In the genomic region with DNA sequence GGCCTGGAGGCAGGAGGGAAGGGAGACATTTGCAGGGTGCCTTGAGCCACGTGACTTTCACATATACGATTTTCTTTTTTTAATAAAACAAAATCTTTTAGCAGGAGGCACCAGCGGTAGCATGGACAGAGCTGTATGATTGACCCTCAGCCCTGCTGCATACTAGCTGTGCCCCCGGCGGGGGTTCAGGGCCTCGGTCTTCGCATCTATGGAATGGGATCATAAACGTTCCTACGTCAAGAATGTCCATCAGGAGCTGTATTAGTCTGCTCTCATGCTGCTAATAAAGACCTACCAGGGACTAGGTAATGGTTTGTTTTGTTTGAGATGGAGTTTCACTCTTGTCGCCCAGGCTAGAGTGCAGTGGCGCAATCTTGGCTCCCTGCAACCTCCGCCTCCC, we compare ENCODE assay signal across 24 cellular contexts. TPM values are rescaled to one million over a fixed set of nuclear protein-coding genes. Genes with fewer than 3 reads are reported as not detected.
A peak's percentile ranks its signal among the peaks of the same experiment; 100 is the strongest.
DNase-seq lines count a peak whose midpoint lies in the region; ATAC-seq, FAIRE-seq and TF ChIP-seq lines count a peak whose summit lies in the region.
"Had no signal": no experiment of that assay in that cellular context is flagged by ENCODE, and none has a peak within 500 bp of the region (broad histone marks: within the 10 kb centered on the region; RNA-seq: fewer than 3 reads in every experiment).

No MANE protein-coding gene starts in this region.

- H3K79me2 ChIP-seq in K562 (ENCODE audit: control insufficient read depth, insufficient read depth, low read length): no peaks in the 10 kb centered on the region

- no peak for TF ChIP-seq CTCF in IMR-90 (conservative IDR thresholded peaks at IDR 0.05; ENCODE audit: low read depth, low read length)
- TF ChIP-seq CTCF in K562 (IDR thresholded peaks at IDR 0.05 in 2 of 3, conservative IDR thresholded peaks at IDR 0.05 in 1 of 3; ENCODE audit: insufficient read depth in 2 of 3, low read depth in 1 of 3, low read length in 3 of 3): no peak

- no peak overlapping the region for H3K4me2 ChIP-seq in IMR-90 (ENCODE audit: low read depth, low read length)
- no peak overlapping the region for H3K4me2 ChIP-seq in K562 (ENCODE audit: insufficient read depth, low read length)
- H3K4me2 ChIP-seq in neuronal stem cell (ENCODE audit: insufficient read depth, low read length, poor library complexity, severe bottlenecking): no peak overlapping the region

- in situ Hi-C loops in IMR-90 (cut with MboI; ENCODE audit: low sequenced_read_pairs) (no loop called here), K562 (cut with MboI) (no loop called here)

- H4K91ac ChIP-seq in IMR-90 (ENCODE audit: insufficient read depth, low read depth, low read length) (no peak overlapping the region), neuronal stem cell (ENCODE audit: low read depth, low read length, poor library complexity) (no peak overlapping the region)

- H4K20me1 ChIP-seq in IMR-90 (ENCODE audit: insufficient read depth, low read length): no peaks in the 10 kb centered on the region
- H4K20me1 ChIP-seq in K562 (replicated peaks; ENCODE audit: control insufficient read depth, insufficient read depth, low read length): no peaks in the 10 kb centered on the region
- H4K20me1 ChIP-seq: BLaER1 had no signal

- H3K9me1 ChIP-seq in IMR-90 (ENCODE audit: insufficient read depth, low read length) (no peaks in the 10 kb centered on the region), K562 (ENCODE audit: control insufficient read depth, insufficient read depth, low read length) (no peaks in the 10 kb centered on the region)

- no peak for TF ChIP-seq RAD21 in IMR-90 (IDR thresholded peaks at IDR 0.05; ENCODE audit: low read length)
- TF ChIP-seq RAD21 in K562 (CRISPR knock-in tag; conservative IDR thresholded peaks at IDR 0.05 in 1 of 2, IDR thresholded peaks at IDR 0.05 in 1 of 2): no peak

- no peak for TF ChIP-seq EP300 in K562 (IDR thresholded peaks at IDR 0.05; ENCODE audit: low read length)

- no peak overlapping the region for H3K14ac ChIP-seq in IMR-90 (replicated peaks; ENCODE audit: low read depth, low read length)
- no peak overlapping the region for H3K14ac ChIP-seq in neuronal stem cell (ENCODE audit: low read length)

- no peak overlapping the region for H2BK120ac ChIP-seq in IMR-90 (ENCODE audit: low read depth, low read length)
- no peak overlapping the region for H2BK120ac ChIP-seq in neuronal stem cell (ENCODE audit: low read depth, low read length)

- H4K5ac ChIP-seq in IMR-90 (ENCODE audit: low read depth, low read length): no peak overlapping the region

- H3K4me3 Mint-ChIP-seq in CD8-positive, alpha-beta memory T cell: no peak overlapping the region
- H3K4me3 Mint-ChIP-seq: CD14-positive monocyte; CD4-positive, alpha-beta memory T cell had no signal

- H3K27me3 ChIP-seq in IMR-90 (ENCODE audit: control insufficient read depth, insufficient read depth, low read length): peaks cover 40% of the 10 kb centered on the region
- peaks cover 10 to 30% of the 10 kb centered on the region in 2 experiments; a peak in 4 of 5 replicates for H3K27me3 ChIP-seq in K562 (ENCODE audit: control insufficient read depth in 2 of 2, insufficient read depth in 2 of 2, low read length in 2 of 2)
- no peaks in the 10 kb centered on the region for H3K27me3 ChIP-seq in neuronal stem cell (ENCODE audit: control insufficient read depth in 3 of 3, insufficient read depth in 3 of 3, low read depth in 1 of 3, low read length in 3 of 3)
- H3K27me3 ChIP-seq in CD8-positive, alpha-beta memory T cell (ENCODE audit: insufficient read depth, low read length, poor library complexity, severe bottlenecking): no peaks in the 10 kb centered on the region
- H3K27me3 ChIP-seq: BE2C, BLaER1 had no signal

- dilution Hi-C loops in IMR-90 (cut with HindIII; ENCODE audit: low sequenced_read_pairs, unreplicated experiment): no loop called here

- no peak overlapping the region for H3K56ac ChIP-seq in IMR-90 (ENCODE audit: extremely low read depth, insufficient read depth, low read length)

- no peak overlapping the region for H2AFZ ChIP-seq in IMR-90 (replicated peaks; ENCODE audit: low read length, poor library complexity)
- H2AFZ ChIP-seq in K562 (ENCODE audit: low read depth, low read length): no peak overlapping the region
- H2AFZ ChIP-seq in neuronal stem cell (ENCODE audit: low read length): no peak overlapping the region

- H3K36me3 Mint-ChIP-seq in CD8-positive, alpha-beta memory T cell: no peaks in the 10 kb centered on the region
- H3K36me3 Mint-ChIP-seq: CD14-positive monocyte; CD4-positive, alpha-beta memory T cell; CD4-positive, CD25-positive, alpha-beta regulatory T cell had no signal

- H3K79me1 ChIP-seq in IMR-90 (ENCODE audit: low read depth in 1 of 2, low read length in 2 of 2) (no peaks in the 10 kb centered on the region), neuronal stem cell (ENCODE audit: low read depth, low read length) (no peaks in the 10 kb centered on the region)

- no peak overlapping the region for H3K27ac ChIP-seq in IMR-90 (ENCODE audit: insufficient read depth, low read length)
- H3K27ac ChIP-seq in K562 (ENCODE audit: extremely low read depth, low read depth, low read length): no peak overlapping the region
- no peak overlapping the region for H3K27ac ChIP-seq in neuronal stem cell (replicated peaks; ENCODE audit: low read length)
- H3K27ac ChIP-seq in CD8-positive, alpha-beta memory T cell (ENCODE audit: low read depth, low read length): no peak overlapping the region
- H3K27ac ChIP-seq: BLaER1 had no signal

- no peak overlapping the region for H3K18ac ChIP-seq in IMR-90 (ENCODE audit: low read depth, low read length)
- H3K18ac ChIP-seq in neuronal stem cell (ENCODE audit: low read length): no peak overlapping the region

- H3K9ac ChIP-seq in IMR-90 (ENCODE audit: low read depth, low read length) (no peak overlapping the region), K562 (ENCODE audit: insufficient read depth in 1 of 2, low read depth in 2 of 2, low read length in 2 of 2) (no peak overlapping the region), neuronal stem cell (ENCODE audit: low read depth, low read length, poor library complexity) (no peak overlapping the region)
- H3K9ac ChIP-seq: BLaER1 had no signal

- H2BK15ac ChIP-seq in IMR-90 (ENCODE audit: low read depth, low read length) (no peak overlapping the region), neuronal stem cell (ENCODE audit: low read length) (no peak overlapping the region)

- H3K9me3 ChIP-seq in IMR-90 (ENCODE audit: control insufficient read depth, insufficient read depth, low read length) (no peaks in the 10 kb centered on the region), K562 (replicated peaks; ENCODE audit: control insufficient read depth, insufficient read depth, low read depth, low read length) (no peaks in the 10 kb centered on the region), neuronal stem cell (replicated peaks in 1 of 2; ENCODE audit: control insufficient read depth in 2 of 2, insufficient read depth in 1 of 2, low read depth in 1 of 2, low read length in 2 of 2) (peaks cover 5 to 19% of the 10 kb centered on the region in 2 donors)
- no peaks in the 10 kb centered on the region for H3K9me3 ChIP-seq in CD8-positive, alpha-beta memory T cell (ENCODE audit: low read length)
- H3K9me3 ChIP-seq: BE2C had no signal

- H4K8ac ChIP-seq in IMR-90 (ENCODE audit: low read depth in 2 of 2, low read length in 2 of 2) (no peak overlapping the region), neuronal stem cell (ENCODE audit: low read depth, low read length) (no peak overlapping the region)

- WGBS in IMR-90 (ENCODE audit: extremely low coverage in 2 of 2, insufficient read length in 1 of 2), 2 experiments: 77% methylated on average over 6 of the region's 12 CpGs; no CpG with 5 or more reads in 1 of the 2 experiments
- WGBS in K562 (ENCODE audit: insufficient coverage, low coverage, missing lambda C conversion rate): 57% methylated on average over 12 of the region's 12 CpGs
- no CpG with 5 or more reads among the region's 12 CpGs for WGBS in neuronal stem cell (ENCODE audit: extremely low coverage in 2 of 2, insufficient read length in 2 of 2, insufficient replicate concordance in 1 of 2), 2 donors

- no peaks in the 10 kb centered on the region for H3K36me3 ChIP-seq in IMR-90 (ENCODE audit: control insufficient read depth, insufficient read depth, low read length)
- H3K36me3 ChIP-seq in K562 (ENCODE audit: control insufficient read depth, insufficient read depth, low read length): no peaks in the 10 kb centered on the region
- no peaks in the 10 kb centered on the region for H3K36me3 ChIP-seq in neuronal stem cell (replicated peaks in 1 of 2; ENCODE audit: control insufficient read depth in 2 of 2, insufficient read depth in 2 of 2, low read length in 2 of 2)
- H3K36me3 ChIP-seq in CD8-positive, alpha-beta memory T cell (ENCODE audit: insufficient read depth, low read length): no peaks in the 10 kb centered on the region
- H3K36me3 ChIP-seq: BE2C, BLaER1 had no signal

- no peak for ATAC-seq in IMR-90 (ENCODE audit: low read depth)
- ATAC-seq in K562: no peak

- H3K4me1 Mint-ChIP-seq in CD8-positive, alpha-beta memory T cell: peaks cover 9 to 10% (median 9%) of the 10 kb centered on the region in 3 donors

- TF ChIP-seq POLR2A in IMR-90 (IDR thresholded peaks at IDR 0.05; ENCODE audit: low read depth, low read length) (no peak), K562 (conservative IDR thresholded peaks at IDR 0.05) (no peak), erythroblast (IDR thresholded peaks at IDR 0.05; ENCODE audit: low read length) (no peak)

- H3K4ac ChIP-seq in IMR-90 (ENCODE audit: low read depth, low read length) (no peak overlapping the region), neuronal stem cell (ENCODE audit: low read length) (no peak overlapping the region)

- H2AK5ac ChIP-seq in IMR-90 (ENCODE audit: low read depth, low read length): no peak overlapping the region
- H2AK5ac ChIP-seq in neuronal stem cell (ENCODE audit: low read depth, low read length): peak overlapping the region; percentile 24

- peak overlapping the region; percentile 42 for H2AK9ac ChIP-seq in IMR-90 (replicated peaks; ENCODE audit: low read depth, low read length, poor library complexity)

- no peak overlapping the region for H2BK12ac ChIP-seq in neuronal stem cell (ENCODE audit: low read length)

- H3K23ac ChIP-seq in IMR-90 (ENCODE audit: low read depth, low read length) (no peak overlapping the region), neuronal stem cell (ENCODE audit: low read depth, low read length, poor library complexity) (no peak overlapping the region)

- H2BK20ac ChIP-seq in IMR-90 (ENCODE audit: low read depth, low read length): no peak overlapping the region

- intact Hi-C loops in IMR-90 (cut with micrococcal nuclease) (no loop called here), K562 (cut with micrococcal nuclease) (loop anchor here (2.0 kb wide), 1 partner anchor 27 kb away; the partner anchor contains the start of gene SLC38A8)

- peaks cover 3 to 14% of the 10 kb centered on the region in 2 donors for H3K27me3 Mint-ChIP-seq in CD8-positive, alpha-beta memory T cell

- H3K27ac Mint-ChIP-seq in CD8-positive, alpha-beta memory T cell: no peak overlapping the region
- H3K27ac Mint-ChIP-seq: CD4-positive, CD25-positive, alpha-beta regulatory T cell had no signal

- POLR2A ChIA-PET in IMR-90 (lab: Charles Lee; ENCODE audit: unreplicated experiment): no interaction called here
- POLR2A ChIA-PET in K562 (lab: Yijun Ruan, JAX): interaction anchor here (1.0 to 1.1 kb wide), 2 partner anchors 25 to 31 kb away, joined by 3 to 4 read pairs; no protein-coding TSS in a partner anchor
- POLR2A ChIA-PET in CD8-positive, alpha-beta memory T cell (lab: Charles Lee): no interaction called here

- BruUV-seq in IMR-90 (replicated peaks; lab: Mats Ljungman, UMichigan) (no TSS peak), K562 (replicated peaks; lab: Mats Ljungman, UMichigan) (no TSS peak)

- DNase-seq in IMR-90: no peak
- DNase-seq in K562 (ENCODE audit: extremely low read depth in 1 of 4, low spot score in 3 of 4): no peak
- no peak for DNase-seq in neuronal stem cell (ENCODE audit: low spot score)
- DNase-seq in CD8-positive, alpha-beta memory T cell: no peak
- DNase-seq in erythroblast (lab: John Stamatoyannopoulos, UW): no peak
- DNase-seq: 8988T; ACHN; BE2C; C1 segment of cervical spinal cord; Caco-2; Calu3; CD4-positive, alpha-beta memory T cell; CD4-positive, CD25-positive, alpha-beta regulatory T cell; DMS79 treated with DMSO at 0.1 percent for 48 hours; GF-D8 had no signal

- no peak for FAIRE-seq in K562 (lab: Jason Lieb, UNC)
- FAIRE-seq: A204.1, D721Med, G401.6, GM12891, GM19239 had no signal

- H3K4me1 ChIP-seq in IMR-90 (ENCODE audit: control insufficient read depth, insufficient read depth, low read length): no peaks in the 10 kb centered on the region
- H3K4me1 ChIP-seq in K562 (replicated peaks in 1 of 2; ENCODE audit: control insufficient read depth in 2 of 2, insufficient read depth in 2 of 2, low read length in 2 of 2): peaks cover 10 to 19% of the 10 kb centered on the region in 2 experiments; a peak in 4 of 5 replicates
- peaks cover 0 to 2% of the 10 kb centered on the region in 2 donors for H3K4me1 ChIP-seq in neuronal stem cell (ENCODE audit: control insufficient read depth in 2 of 2, insufficient read depth in 1 of 2, low read depth in 1 of 2, low read length in 2 of 2)
- no peaks in the 10 kb centered on the region for H3K4me1 ChIP-seq in CD8-positive, alpha-beta memory T cell (ENCODE audit: insufficient read depth, low read length)
- H3K4me1 ChIP-seq: BE2C, Caco-2 had no signal

- H3K4me3 ChIP-seq in IMR-90 (ENCODE audit: insufficient read depth, low read depth, low read length) (no peak overlapping the region), K562 (no peak overlapping the region), neuronal stem cell (ENCODE audit: low read length in 2 of 2) (no peak overlapping the region)
- no peak overlapping the region for H3K4me3 ChIP-seq in CD8-positive, alpha-beta memory T cell (ENCODE audit: low read length)
- H3K4me3 ChIP-seq: BLaER1 had no signal

- H2BK5ac ChIP-seq in IMR-90 (ENCODE audit: low read depth, low read length, poor library complexity, severe bottlenecking): no peak overlapping the region
- H2BK5ac ChIP-seq in neuronal stem cell (ENCODE audit: low read length): no peak overlapping the region

- H3K9me3 Mint-ChIP-seq in CD8-positive, alpha-beta memory T cell: peaks cover 0 to 6% (median 4%) of the 10 kb centered on the region in 5 donors

- CTCF ChIA-PET in IMR-90 (lab: Yijun Ruan, JAX) (no interaction called here), K562 (lab: Yijun Ruan, JAX; ENCODE audit: low intra/inter-chr PET ratio) (no interaction called here)
- CTCF ChIA-PET in CD8-positive, alpha-beta memory T cell (lab: Charles Lee): no interaction called here

RNA-seq across cellular contexts. Expression of gene SLC38A8, which starts 27.2 kb away (rescaled TPM):
- total RNA-seq in IMR-90 (2012; rRNA removed) (not detected in 2 replicates), K562 (2014; rRNA removed) (not detected in 2 replicates), K562 (2014; rRNA removed; fragmentation: Illumina TruSeq; extraction: Trizol) (not detected in 2 replicates), K562 (2015; rRNA removed; fragmentation: Illumina TruSeq; extraction: Trizol) (not detected in 2 replicates), K562 (2021) (not detected in 2 replicates)
- polyA plus RNA-seq in IMR-90 (2012; rRNA removed) (not detected in 2 replicates), K562 (2011; rRNA removed) (not detected in 2 replicates), K562 (2014; fragmentation: Illumina TruSeq; extraction: Trizol) (not detected in 2 replicates), K562 (2014; fragmentation: Nextera tagmentation; extraction: Ambion mirVana) (not detected), K562 (2014; rRNA removed) (0.28 TPM in 1 of 2 replicates, not detected in the other)
- polyA plus RNA-seq in IMR-90 (2012; cell fraction: cytosol; rRNA removed): not detected in 2 replicates
- polyA plus RNA-seq in IMR-90 (2012; cell fraction: nucleus; rRNA removed; ENCODE audit: low replicate concordance): not detected in 2 replicates
- not detected in 2 replicates for total RNA-seq in K562 (2011; cell fraction: chromatin; rRNA removed; ENCODE audit: low replicate concordance)
- total RNA-seq in K562 (2011; cell fraction: nucleolus; rRNA removed): not detected in 2 replicates
- not detected in 2 replicates for total RNA-seq in K562 (2011; cell fraction: nucleoplasm; rRNA removed)
- polyA plus RNA-seq in K562 (2011; cell fraction: cytosol; rRNA removed): not detected in 2 replicates
- polyA plus RNA-seq in K562 (2011; cell fraction: nucleus; rRNA removed): not detected in 2 replicates
- not detected in 2 replicates for polyA plus RNA-seq in K562 (2012)
- not detected in 2 replicates for polyA minus RNA-seq in K562 (2011; rRNA and poly(A)+ RNA removed)
- not detected in 2 replicates for polyA minus RNA-seq in K562 (2011; cell fraction: cytosol; rRNA and poly(A)+ RNA removed)
- polyA minus RNA-seq in K562 (2011; cell fraction: nucleus; rRNA and poly(A)+ RNA removed): not detected in 2 replicates
- polyA plus RNA-seq in neuronal stem cell (2013, experiment 1 of 2): 0.32 TPM
- polyA plus RNA-seq in neuronal stem cell (2013, experiment 2 of 2): 0.18 TPM
- total RNA-seq in CD8-positive, alpha-beta memory T cell: not detected
- polyA plus RNA-seq in CD8-positive, alpha-beta memory T cell: not detected
- total RNA-seq: A673; Calu3; CD4-positive, alpha-beta memory T cell; CD4-positive, CD25-positive, alpha-beta regulatory T cell had no signal
- polyA plus RNA-seq: AG04450; CD14-positive monocyte; CD4-positive, alpha-beta memory T cell; CD4-positive, CD25-positive, alpha-beta regulatory T cell had no signal

RNA-seq across cellular contexts. Expression of gene NECAB2, which starts 47.4 kb away (rescaled TPM):
- total RNA-seq in IMR-90 (2012; rRNA removed) (under 0.01 TPM in 1 of 2 replicates, not detected in the other), K562 (2014; rRNA removed) (not detected in 2 replicates), K562 (2014; rRNA removed; fragmentation: Illumina TruSeq; extraction: Trizol) (not detected in 2 replicates), K562 (2015; rRNA removed; fragmentation: Illumina TruSeq; extraction: Trizol) (not detected in 2 replicates), K562 (2021) (not detected in 2 replicates)
- polyA plus RNA-seq in IMR-90 (2012; rRNA removed) (0.26 and 0.27 TPM in 2 replicates), K562 (2011; rRNA removed) (0.09 and 0.28 TPM in 2 replicates), K562 (2014; fragmentation: Illumina TruSeq; extraction: Trizol) (not detected in 2 replicates), K562 (2014; fragmentation: Nextera tagmentation; extraction: Ambion mirVana) (not detected), K562 (2014; rRNA removed) (0.03 TPM in 1 of 2 replicates, not detected in the other)
- polyA plus RNA-seq in IMR-90 (2012; cell fraction: cytosol; rRNA removed): 0.25 and 0.44 TPM in 2 replicates
- 0.65 and 1.1 TPM in 2 replicates for polyA plus RNA-seq in IMR-90 (2012; cell fraction: nucleus; rRNA removed; ENCODE audit: low replicate concordance)
- 0.51 and 1.2 TPM in 2 replicates for total RNA-seq in K562 (2011; cell fraction: chromatin; rRNA removed; ENCODE audit: low replicate concordance)
- total RNA-seq in K562 (2011; cell fraction: nucleolus; rRNA removed): 0.39 and 0.83 TPM in 2 replicates
- total RNA-seq in K562 (2011; cell fraction: nucleoplasm; rRNA removed): not detected in 2 replicates
- polyA plus RNA-seq in K562 (2011; cell fraction: cytosol; rRNA removed): 0.07 and 0.16 TPM in 2 replicates
- polyA plus RNA-seq in K562 (2011; cell fraction: nucleus; rRNA removed): 0.49 and 1.1 TPM in 2 replicates
- 0.05 and 0.28 TPM in 2 replicates for polyA plus RNA-seq in K562 (2012)
- not detected in 2 replicates for polyA minus RNA-seq in K562 (2011; rRNA and poly(A)+ RNA removed)
- not detected in 2 replicates for polyA minus RNA-seq in K562 (2011; cell fraction: cytosol; rRNA and poly(A)+ RNA removed)
- 0.22 and 0.27 TPM in 2 replicates for polyA minus RNA-seq in K562 (2011; cell fraction: nucleus; rRNA and poly(A)+ RNA removed)
- 23.1 TPM for polyA plus RNA-seq in neuronal stem cell (2013, experiment 1 of 2)
- polyA plus RNA-seq in neuronal stem cell (2013, experiment 2 of 2): 20.8 TPM
- not detected for total RNA-seq in CD8-positive, alpha-beta memory T cell
- not detected for polyA plus RNA-seq in CD8-positive, alpha-beta memory T cell
- total RNA-seq: CD4-positive, alpha-beta memory T cell; CD4-positive, CD25-positive, alpha-beta regulatory T cell had no signal
- polyA plus RNA-seq: CD4-positive, alpha-beta memory T cell; CD4-positive, CD25-positive, alpha-beta regulatory T cell had no signal
